Comparison of ENCODE assay signal across 19 cellular contexts in the genomic region with DNA sequence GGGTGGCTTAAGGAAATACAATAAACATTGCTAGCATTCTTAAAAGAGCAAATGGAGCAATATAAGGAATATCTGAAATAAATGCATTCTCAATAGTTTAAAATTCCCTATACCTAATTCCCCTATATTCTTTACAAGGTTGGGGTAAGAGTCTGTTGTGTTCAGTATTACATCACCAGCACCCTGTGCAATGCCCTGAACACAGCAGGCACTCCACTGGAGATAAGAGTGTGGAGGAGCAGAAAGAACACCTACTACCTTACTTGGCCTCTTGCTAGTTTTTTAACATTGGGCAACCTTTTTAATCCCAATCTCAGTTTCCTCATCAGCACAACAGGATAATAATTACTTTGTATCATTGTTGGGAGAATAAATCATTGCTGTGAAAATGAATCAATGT.
DNase-seq lines count a peak whose midpoint lies in the region; ATAC-seq and TF ChIP-seq lines count a peak whose summit lies in the region.
"Had no signal": no experiment of that assay in that cellular context is flagged by ENCODE, and none has a peak within 500 bp of the region (broad histone marks: within the 10 kb centered on the region; RNA-seq: fewer than 3 reads in every experiment).

No MANE protein-coding gene starts in this region.

- H2BK12ac ChIP-seq in trophoblast cell (ENCODE audit: low read length), result no peak overlapping the region

- H3K4ac ChIP-seq in trophoblast cell (ENCODE audit: low read depth, low read length), result peak overlapping the region; percentile 33

- H3K79me1 ChIP-seq in trophoblast cell (ENCODE audit: low read length), result no peaks in the 10 kb centered on the region

- H2AK5ac ChIP-seq in trophoblast cell (ENCODE audit: low read length), result no peak overlapping the region

- H4K91ac ChIP-seq in trophoblast cell (ENCODE audit: low read depth, low read length), result no peak overlapping the region

- H3K4me1 ChIP-seq in heart left ventricle (peaks cover 0 to 19% (median 5%) of the 10 kb centered on the region in 12 donors), Karpas-422 (ENCODE audit: low read length) (peaks cover 79% of the 10 kb centered on the region), trophoblast cell (ENCODE audit: control insufficient read depth in 1 of 2, insufficient read depth in 2 of 2, low read length in 2 of 2) (peaks cover 0 to 2% of the 10 kb centered on the region in 2 experiments), prostate gland (replicated peaks) (peaks cover 2% of the 10 kb centered on the region)
- H3K4me1 ChIP-seq: Peyer's patch, SJSA1 had no signal

- no peak overlapping the region for H3K14ac ChIP-seq in trophoblast cell (ENCODE audit: low read length)

- H3K23ac ChIP-seq in trophoblast cell (ENCODE audit: low read length), result no peak overlapping the region

- H2BK5ac ChIP-seq in trophoblast cell (ENCODE audit: low read depth, low read length, poor library complexity), result no peak overlapping the region

- H2AFZ ChIP-seq in Karpas-422 (ENCODE audit: low read length) (no peak overlapping the region), trophoblast cell (ENCODE audit: insufficient read depth, low read length, poor library complexity) (no peak overlapping the region)

- no peak overlapping the region for H4K8ac ChIP-seq in trophoblast cell (ENCODE audit: low read depth, low read length)

- H3K9ac ChIP-seq in Karpas-422 (ENCODE audit: low read length), result no peak overlapping the region
- no peak overlapping the region for H3K9ac ChIP-seq in trophoblast cell (ENCODE audit: low read length)
- H3K9ac ChIP-seq: KMS-11 had no signal

- no peaks in the 10 kb centered on the region for H3K27me3 ChIP-seq in heart left ventricle
- no peaks in the 10 kb centered on the region for H3K27me3 ChIP-seq in Karpas-422 (ENCODE audit: low read length)
- no peaks in the 10 kb centered on the region for H3K27me3 ChIP-seq in trophoblast cell (ENCODE audit: insufficient read depth, low read length)
- no peaks in the 10 kb centered on the region for H3K27me3 ChIP-seq in prostate gland (replicated peaks; ENCODE audit: insufficient read depth)
- H3K27me3 ChIP-seq: Peyer's patch, SJSA1 had no signal

- no peak overlapping the region for H2BK120ac ChIP-seq in trophoblast cell (ENCODE audit: insufficient read depth, low read length, poor library complexity)

- H3K4me2 ChIP-seq in Karpas-422 (ENCODE audit: low read depth, low read length, poor library complexity, severe bottlenecking) (peak overlapping the region; percentile 46), trophoblast cell (ENCODE audit: low read length) (no peak overlapping the region)
- H3K4me2 ChIP-seq: KMS-11 had no signal

- H3K27ac ChIP-seq in heart left ventricle, result no peak overlapping the region
- H3K27ac ChIP-seq in Karpas-422 (ENCODE audit: low read length), result peak overlapping the region; percentile 74
- no peak overlapping the region for H3K27ac ChIP-seq in trophoblast cell (ENCODE audit: low read depth, low read length)
- H3K27ac ChIP-seq in prostate gland, result no peak overlapping the region
- H3K27ac ChIP-seq: HL-60, KMS-11, Peyer's patch, SJSA1 had no signal

- H3K79me2 ChIP-seq in Karpas-422 (ENCODE audit: low read length) (peaks cover 90% of the 10 kb centered on the region), trophoblast cell (ENCODE audit: control insufficient read depth, insufficient read depth, low read length, poor library complexity) (no peaks in the 10 kb centered on the region)

- DNase-seq in heart left ventricle (no peak), cardiac septum (ENCODE audit: low spot score) (no peak), Karpas-422 (no peak), choroid plexus epithelial cell (ENCODE audit: low read depth) (peak; percentile 11), trophoblast cell (no peak), SHP77 treated with DMSO at 0.1 percent for 48 hours (lab: John Stamatoyannopoulos, UW) (no peak), Ammon's horn (ENCODE audit: low spot score) (no peak), prostate gland (ENCODE audit: low spot score) (no peak)
- DNase-seq: EL; GF-D8; HCEC 1CT; NCI-H1417 treated with DMSO at 0.1 percent for 48 hours; NCI-H187; NCI-H748 treated with DMSO at 0.1 percent for 48 hours; NK-92 treated with Interleukin-12 subunit alpha and Interleukin-12 subunit beta, amount 100 ng/mL, for 24 hours; Peyer's patch had no signal

- H3K36me3 ChIP-seq in heart left ventricle, result no peaks in the 10 kb centered on the region
- H3K36me3 ChIP-seq in Karpas-422 (ENCODE audit: insufficient read depth, low read length), result no peaks in the 10 kb centered on the region
- H3K36me3 ChIP-seq in trophoblast cell (ENCODE audit: control insufficient read depth in 1 of 2, insufficient read depth in 2 of 2, low read length in 2 of 2), result no peaks in the 10 kb centered on the region
- H3K36me3 ChIP-seq in prostate gland, result no peaks in the 10 kb centered on the region
- H3K36me3 ChIP-seq: Peyer's patch, SJSA1 had no signal

- H3K4me3 ChIP-seq in heart left ventricle (no peak overlapping the region), Karpas-422 (ENCODE audit: low read length) (no peak overlapping the region), choroid plexus epithelial cell (ENCODE audit: low read depth, low read length) (no peak overlapping the region), trophoblast cell (ENCODE audit: low read depth, low read length) (no peak overlapping the region), prostate gland (no peak overlapping the region)
- H3K4me3 ChIP-seq: Peyer's patch, SJSA1 had no signal

- no peak overlapping the region for H4K12ac ChIP-seq in trophoblast cell (ENCODE audit: low read depth, low read length)

- no peaks in the 10 kb centered on the region for H4K20me1 ChIP-seq in Karpas-422 (ENCODE audit: insufficient read depth, low read depth, low read length)

- H3K9me3 ChIP-seq in heart left ventricle (no peaks in the 10 kb centered on the region), Karpas-422 (ENCODE audit: low read length) (no peaks in the 10 kb centered on the region), trophoblast cell (ENCODE audit: insufficient read depth, low read depth, low read length) (no peaks in the 10 kb centered on the region), prostate gland (no peaks in the 10 kb centered on the region)
- H3K9me3 ChIP-seq: Peyer's patch, SJSA1 had no signal

- intact Hi-C loops in heart left ventricle (cut with DNase I), result no loop called here
- intact Hi-C loops in cardiac septum (cut with DNase I), result no loop called here
- intact Hi-C loops in prostate gland (cut with DNase I), result no loop called here

- peak in 3 of 4 donors; percentile 59 to 79 (median 74) for ATAC-seq in heart left ventricle

- no peaks in the 10 kb centered on the region for H3K9me2 ChIP-seq in Karpas-422 (replicated peaks; ENCODE audit: insufficient read depth, low read length)

- no peak overlapping the region for H3K18ac ChIP-seq in trophoblast cell (ENCODE audit: low read length)

- TF ChIP-seq CTCF in heart left ventricle (IDR thresholded peaks at IDR 0.05), result no peak
- no peak for TF ChIP-seq CTCF in choroid plexus epithelial cell (conservative IDR thresholded peaks at IDR 0.05; ENCODE audit: low read depth, low read length)
- no peak for TF ChIP-seq CTCF in prostate gland (IDR thresholded peaks at IDR 0.05)

- TF ChIP-seq POLR2A in heart left ventricle (IDR thresholded peaks at IDR 0.05) (no peak), prostate gland (IDR thresholded peaks at IDR 0.05) (no peak)
